Comparison of ENCODE assay signal across 1 cellular context in genomic region chr7:603152-603941, GRCh38.
A peak's percentile ranks its signal among the peaks of the same experiment; 100 is the strongest.
TF ChIP-seq lines count a peak whose summit lies in the region.

No MANE protein-coding gene starts in this region.

TF ChIP-seq in K562, 482 proteins besides CTCF, POLR2A, EP300 and RAD21 (continued from another document and continues in another):
- TF ChIP-seq YY1 (IDR thresholded peaks at IDR 0.05; ENCODE audit: borderline replicate concordance in 1 of 3, control insufficient read depth in 1 of 3, extremely low read depth in 1 of 3, insufficient read depth in 3 of 3, insufficient read length in 1 of 3, insufficient replicate concordance in 2 of 3, low read depth in 1 of 3, low read length in 2 of 3) (peak in 1 of 3 experiments; percentile 42), RBBP5 (IDR thresholded peaks at IDR 0.05; ENCODE audit: borderline replicate concordance, insufficient read depth, low read length, poor library complexity, severe bottlenecking) (peak; percentile 23), PRPF4 (IDR thresholded peaks at IDR 0.05; ENCODE audit: insufficient read depth, low read depth, low read length, poor library complexity, severe bottlenecking) (no peak), HDAC1 (IDR thresholded peaks at IDR 0.05) (no peak; a peak in 1 of 4 replicates), KLF6 (CRISPR knock-in tag; IDR thresholded peaks at IDR 0.05; ENCODE audit: borderline replicate concordance) (no peak), KAT8 (IDR thresholded peaks at IDR 0.05; ENCODE audit: low read depth) (no peak), TAF9B (IDR thresholded peaks at IDR 0.05; ENCODE audit: partially characterized antibody) (peak; percentile 42), MITF (IDR thresholded peaks at IDR 0.05) (no peak), ZSCAN29 (IDR thresholded peaks at IDR 0.05) (no peak), ZNF24 (IDR thresholded peaks at IDR 0.05) (no peak), CCAR2 (IDR thresholded peaks at IDR 0.05; ENCODE audit: low read depth, low read length) (no peak), TEAD2 (tag; IDR thresholded peaks at IDR 0.05) (no peak), NR3C1 (CRISPR knock-in tag; IDR thresholded peaks at IDR 0.05) (no peak), BRD9 (IDR thresholded peaks at IDR 0.05; ENCODE audit: low read depth, partially characterized antibody) (peak; percentile 78), ZNF740 (CRISPR knock-in tag; IDR thresholded peaks at IDR 0.05) (0 out of 2 replicates have a peak, but pooled peaks have one; percentile 40), ZNF740 (tag; IDR thresholded peaks at IDR 0.05) (no peak), ARID3A (IDR thresholded peaks at IDR 0.05; ENCODE audit: borderline replicate concordance, low read depth, low read length) (no peak), DPF2 (IDR thresholded peaks at IDR 0.05) (peak; percentile 5; the same call in 1 of the 2 replicates), RBM17 (IDR thresholded peaks at IDR 0.05; ENCODE audit: borderline replicate concordance, low read depth, low read length) (no peak), PHF20 (IDR thresholded peaks at IDR 0.05; ENCODE audit: partially characterized antibody) (peak; percentile 41), BCLAF1 (IDR thresholded peaks at IDR 0.05; ENCODE audit: borderline replicate concordance in 1 of 2, control insufficient read depth in 1 of 2, low read depth in 2 of 2, low read length in 1 of 2) (0 out of 4 replicates have a peak, but pooled peaks of 1 of the 2 experiments have one; percentile 31), FOXM1 (IDR thresholded peaks at IDR 0.05; ENCODE audit: low read depth) (no peak), FOXM1 (CRISPR knock-in tag; IDR thresholded peaks at IDR 0.05; ENCODE audit: low read depth) (no peak), THRB (CRISPR knock-in tag; conservative IDR thresholded peaks at IDR 0.05) (0 out of 2 replicates have a peak, but pooled peaks have one; percentile 45), ZNF696 (CRISPR knock-in tag; conservative IDR thresholded peaks at IDR 0.05) (no peak), CBFA2T3 (IDR thresholded peaks at IDR 0.05) (peak; percentile 19; the same call in 1 of the 2 replicates), NONO (IDR thresholded peaks at IDR 0.05; ENCODE audit: low read depth in 2 of 2, low read length in 1 of 2) (no peak), MCM3 (IDR thresholded peaks at IDR 0.05) (no peak), ZNF41 (CRISPR knock-in tag; conservative IDR thresholded peaks at IDR 0.05) (no peak), ATF2 (CRISPR knock-in tag; IDR thresholded peaks at IDR 0.05) (no peak), ZNF589 (CRISPR knock-in tag; IDR thresholded peaks at IDR 0.05; ENCODE audit: low read depth) (no peak; the same call in 1 of the 2 replicates), BRF2 (IDR thresholded peaks at IDR 0.05; ENCODE audit: borderline replicate concordance, insufficient read depth, insufficient read length) (no peak), CHD4 (IDR thresholded peaks at IDR 0.05; ENCODE audit: insufficient read depth, insufficient replicate concordance, low read depth, low read length, poor library complexity, severe bottlenecking) (no peak), ZBTB34 (CRISPR knock-in tag; IDR thresholded peaks at IDR 0.05) (no peak), ZNF197 (CRISPR knock-in tag; IDR thresholded peaks at IDR 0.05; ENCODE audit: low read depth) (no peak), HNRNPUL1 (IDR thresholded peaks at IDR 0.05; ENCODE audit: low read length) (no peak), SIN3A (IDR thresholded peaks at IDR 0.05; ENCODE audit: borderline replicate concordance in 2 of 2, control insufficient read depth in 1 of 2, low read depth in 2 of 2, low read length in 2 of 2) (no peak), SMARCA4 (IDR thresholded peaks at IDR 0.05) (no peak), ESRRA (IDR thresholded peaks at IDR 0.05; ENCODE audit: borderline replicate concordance, low read depth) (no peak), WHSC1 (IDR thresholded peaks at IDR 0.05; ENCODE audit: low read length) (no peak), SRF (CRISPR knock-in tag; IDR thresholded peaks at IDR 0.05) (no peak)
- TF ChIP-seq, protein P1, sequence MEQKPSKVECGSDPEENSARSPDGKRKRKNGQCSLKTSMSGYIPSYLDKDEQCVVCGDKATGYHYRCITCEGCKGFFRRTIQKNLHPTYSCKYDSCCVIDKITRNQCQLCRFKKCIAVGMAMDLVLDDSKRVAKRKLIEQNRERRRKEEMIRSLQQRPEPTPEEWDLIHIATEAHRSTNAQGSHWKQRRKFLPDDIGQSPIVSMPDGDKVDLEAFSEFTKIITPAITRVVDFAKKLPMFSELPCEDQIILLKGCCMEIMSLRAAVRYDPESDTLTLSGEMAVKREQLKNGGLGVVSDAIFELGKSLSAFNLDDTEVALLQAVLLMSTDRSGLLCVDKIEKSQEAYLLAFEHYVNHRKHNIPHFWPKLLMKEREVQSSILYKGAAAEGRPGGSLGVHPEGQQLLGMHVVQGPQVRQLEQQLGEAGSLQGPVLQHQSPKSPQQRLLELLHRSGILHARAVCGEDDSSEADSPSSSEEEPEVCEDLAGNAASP (IDR thresholded peaks at IDR 0.05): no peak
- TF ChIP-seq, protein P2, sequence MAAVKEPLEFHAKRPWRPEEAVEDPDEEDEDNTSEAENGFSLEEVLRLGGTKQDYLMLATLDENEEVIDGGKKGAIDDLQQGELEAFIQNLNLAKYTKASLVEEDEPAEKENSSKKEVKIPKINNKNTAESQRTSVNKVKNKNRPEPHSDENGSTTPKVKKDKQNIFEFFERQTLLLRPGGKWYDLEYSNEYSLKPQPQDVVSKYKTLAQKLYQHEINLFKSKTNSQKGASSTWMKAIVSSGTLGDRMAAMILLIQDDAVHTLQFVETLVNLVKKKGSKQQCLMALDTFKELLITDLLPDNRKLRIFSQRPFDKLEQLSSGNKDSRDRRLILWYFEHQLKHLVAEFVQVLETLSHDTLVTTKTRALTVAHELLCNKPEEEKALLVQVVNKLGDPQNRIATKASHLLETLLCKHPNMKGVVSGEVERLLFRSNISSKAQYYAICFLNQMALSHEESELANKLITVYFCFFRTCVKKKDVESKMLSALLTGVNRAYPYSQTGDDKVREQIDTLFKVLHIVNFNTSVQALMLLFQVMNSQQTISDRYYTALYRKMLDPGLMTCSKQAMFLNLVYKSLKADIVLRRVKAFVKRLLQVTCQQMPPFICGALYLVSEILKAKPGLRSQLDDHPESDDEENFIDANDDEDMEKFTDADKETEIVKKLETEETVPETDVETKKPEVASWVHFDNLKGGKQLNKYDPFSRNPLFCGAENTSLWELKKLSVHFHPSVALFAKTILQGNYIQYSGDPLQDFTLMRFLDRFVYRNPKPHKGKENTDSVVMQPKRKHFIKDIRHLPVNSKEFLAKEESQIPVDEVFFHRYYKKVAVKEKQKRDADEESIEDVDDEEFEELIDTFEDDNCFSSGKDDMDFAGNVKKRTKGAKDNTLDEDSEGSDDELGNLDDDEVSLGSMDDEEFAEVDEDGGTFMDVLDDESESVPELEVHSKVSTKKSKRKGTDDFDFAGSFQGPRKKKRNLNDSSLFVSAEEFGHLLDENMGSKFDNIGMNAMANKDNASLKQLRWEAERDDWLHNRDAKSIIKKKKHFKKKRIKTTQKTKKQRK (IDR thresholded peaks at IDR 0.05; ENCODE audit: borderline replicate concordance, low read depth, low read length): no peak
